In the genomic region with DNA sequence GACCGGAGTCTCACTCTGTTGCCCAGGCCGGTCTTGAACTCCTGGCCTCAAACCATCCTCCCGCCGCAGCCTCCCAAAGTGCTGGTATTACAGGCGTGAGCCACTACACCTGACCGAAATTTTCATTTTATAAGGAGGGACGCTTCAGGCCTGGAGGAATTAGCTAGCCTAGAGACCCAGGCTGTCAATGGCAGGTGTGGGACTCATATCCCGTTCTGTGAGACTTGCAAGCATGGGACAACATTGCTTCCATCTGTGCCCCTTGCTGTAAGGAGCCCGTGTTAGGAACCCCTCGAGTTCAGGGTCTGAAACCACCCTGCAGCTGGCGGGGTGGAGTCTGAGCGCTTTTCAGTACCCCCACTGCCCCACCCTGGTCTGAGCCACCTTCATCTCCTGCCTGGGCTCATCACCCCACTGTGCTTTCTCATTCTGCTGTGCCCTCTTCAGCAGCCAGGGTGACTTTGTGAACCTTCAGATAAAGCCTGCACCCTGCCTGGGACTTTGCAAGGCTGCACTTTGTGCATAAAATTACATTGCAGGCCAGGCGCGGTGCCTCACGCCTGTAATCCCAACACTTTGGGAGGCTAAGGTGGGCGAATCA, we compare ENCODE assay signal across 9 cellular contexts. TPM values are rescaled to one million over a fixed set of nuclear protein-coding genes. Genes with fewer than 3 reads are reported as not detected.
DNase-seq lines count a peak whose midpoint lies in the region; ATAC-seq, FAIRE-seq and TF ChIP-seq lines count a peak whose summit lies in the region.
"Had no signal": no experiment of that assay in that cellular context is flagged by ENCODE, and none has a peak within 500 bp of the region (broad histone marks: within the 10 kb centered on the region; RNA-seq: fewer than 3 reads in every experiment).

No MANE protein-coding gene starts in this region.

- H3K9ac ChIP-seq in HUES48 (ENCODE audit: low read depth, low read length) (no peak overlapping the region), astrocyte (ENCODE audit: low read length) (no peak overlapping the region), mucosa of stomach (ENCODE audit: low read length) (peak overlapping the region; percentile 15)

- H3K27me3 Mint-ChIP-seq in astrocyte (ENCODE audit: low read depth, unreplicated experiment): no peaks in the 10 kb centered on the region

- peak overlapping the region; percentile 93; the same call in 1 of the 2 replicates for H3K4me3 ChIP-seq in HUES48 (ENCODE audit: low read depth, low read length)
- H3K4me3 ChIP-seq in astrocyte (ENCODE audit: insufficient read depth, low read depth, low read length): no peak overlapping the region
- H3K4me3 ChIP-seq in mucosa of stomach (ENCODE audit: low read length): no peak overlapping the region

- TF ChIP-seq CTCF in 22Rv1 (IDR thresholded peaks at IDR 0.05) (no peak), astrocyte (IDR thresholded peaks at IDR 0.05; ENCODE audit: insufficient read depth, low read depth, low read length) (no peak)

- no peaks in the 10 kb centered on the region for H3K9me3 Mint-ChIP-seq in astrocyte (ENCODE audit: unreplicated experiment)

- peaks cover 8% of the 10 kb centered on the region for H3K36me3 Mint-ChIP-seq in astrocyte (ENCODE audit: low read depth, unreplicated experiment)

- ATAC-seq in HG02884 (IDR thresholded peaks at IDR 0.05; ENCODE audit: unreplicated experiment): no peak
- no peak for ATAC-seq in HG03442 (IDR thresholded peaks at IDR 0.05; ENCODE audit: unreplicated experiment)
- no peak for ATAC-seq in GM21717 (IDR thresholded peaks at IDR 0.05; ENCODE audit: unreplicated experiment)

- DNase-seq in astrocyte (ENCODE audit: low read depth) (no peak), NCI-H146 (lab: John Stamatoyannopoulos, UW) (no peak)

- H3K36me3 ChIP-seq in HUES48 (ENCODE audit: control insufficient read depth, insufficient read depth, low read length): peaks cover 20% of the 10 kb centered on the region
- peaks cover 13% of the 10 kb centered on the region for H3K36me3 ChIP-seq in astrocyte (ENCODE audit: insufficient read depth, low read length)
- no peaks in the 10 kb centered on the region for H3K36me3 ChIP-seq in mucosa of stomach (ENCODE audit: control insufficient read depth, insufficient read depth, low read length)

- FAIRE-seq in astrocyte (lab: Jason Lieb, UNC): no peak
- FAIRE-seq: D721Med had no signal

- H4K20me1 ChIP-seq in astrocyte (ENCODE audit: insufficient read depth, low read length): peaks cover 8% of the 10 kb centered on the region

- H3K27ac Mint-ChIP-seq in astrocyte (ENCODE audit: unreplicated experiment): no peak overlapping the region

- no peaks in the 10 kb centered on the region for H3K27me3 ChIP-seq in HUES48 (ENCODE audit: control insufficient read depth, insufficient read depth, low read length)
- no peaks in the 10 kb centered on the region for H3K27me3 ChIP-seq in astrocyte (ENCODE audit: insufficient read depth, low read length)
- no peaks in the 10 kb centered on the region for H3K27me3 ChIP-seq in mucosa of stomach (ENCODE audit: control insufficient read depth, insufficient read depth, low read length)

- peaks cover 30% of the 10 kb centered on the region for H3K79me2 ChIP-seq in astrocyte (ENCODE audit: insufficient read depth, low read length)

- H3K4me2 ChIP-seq in astrocyte (ENCODE audit: low read length): no peak overlapping the region

- no peak overlapping the region for H2AFZ ChIP-seq in astrocyte (ENCODE audit: low read depth, low read length)

- peaks cover 20% of the 10 kb centered on the region for H3K4me1 Mint-ChIP-seq in astrocyte (ENCODE audit: low read depth, unreplicated experiment)

- H3K4me1 ChIP-seq in HUES48 (ENCODE audit: control insufficient read depth, insufficient read depth, low read length) (no peaks in the 10 kb centered on the region), astrocyte (ENCODE audit: insufficient read depth, low read length) (peaks cover 23% of the 10 kb centered on the region), mucosa of stomach (ENCODE audit: control insufficient read depth, insufficient read depth, low read length) (peaks cover 8% of the 10 kb centered on the region)

- H3K27ac ChIP-seq in 22Rv1 (peak overlapping the region; percentile 94), HUES48 (ENCODE audit: low read depth, low read length) (no peak overlapping the region), astrocyte (ENCODE audit: low read depth, low read length) (no peak overlapping the region)

- H3K9me3 ChIP-seq in HUES48 (ENCODE audit: control insufficient read depth, insufficient read depth, low read length) (no peaks in the 10 kb centered on the region), astrocyte (ENCODE audit: insufficient read depth, low read depth, low read length) (no peaks in the 10 kb centered on the region), mucosa of stomach (ENCODE audit: control insufficient read depth, low read length) (no peaks in the 10 kb centered on the region)

- peak overlapping the region; percentile 96 for H3K4me3 Mint-ChIP-seq in astrocyte (ENCODE audit: unreplicated experiment)

RNA-seq across cellular contexts. Expression of gene DAGLB, which starts 1.3 kb away (rescaled TPM):
- total RNA-seq in astrocyte: 21.9 and 28.3 TPM in 2 replicates

RNA-seq across cellular contexts. Expression of gene KDELR2, which starts 34.9 kb away (rescaled TPM):
- total RNA-seq in astrocyte: 336 and 362 TPM in 2 replicates
